10 cellular contexts compared by ENCODE assay signal in the genomic region with DNA sequence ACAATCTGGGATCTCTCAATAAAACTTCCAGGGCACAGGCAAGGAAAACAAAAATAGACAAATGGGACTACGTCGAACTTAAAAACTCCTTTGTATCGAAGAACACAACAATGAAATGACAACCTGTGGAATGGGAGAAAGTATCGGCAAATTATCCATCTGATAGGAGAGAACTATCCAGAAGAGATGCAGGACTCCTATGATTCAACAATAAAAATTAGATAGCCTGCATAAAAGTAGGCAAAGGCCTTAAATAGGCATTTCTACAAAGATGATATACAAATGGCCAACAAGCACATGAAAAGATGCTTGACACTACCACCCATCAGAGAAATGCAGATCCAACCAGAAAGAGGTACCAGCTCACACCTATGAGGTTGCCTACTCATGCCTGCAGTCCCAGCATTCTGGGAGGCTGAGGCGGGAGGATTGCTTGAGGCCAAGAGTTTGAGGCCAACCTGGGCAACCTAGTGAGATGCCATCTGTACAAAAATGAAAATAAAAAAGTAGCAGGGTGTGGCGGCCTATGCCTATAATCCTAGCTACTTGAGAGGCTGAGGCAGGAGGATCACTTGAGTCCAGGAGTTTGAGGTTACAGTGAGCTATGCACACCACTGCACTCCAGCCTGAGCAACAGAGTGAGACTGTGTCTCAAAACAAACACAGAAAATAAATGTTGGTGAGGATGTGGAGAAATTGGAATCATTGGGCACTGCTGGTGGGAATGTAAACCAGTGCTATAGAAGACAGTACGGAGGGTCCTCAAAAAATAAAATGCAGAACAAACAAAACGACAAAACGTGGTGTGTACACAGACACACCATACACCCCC. TPM values are rescaled to one million over a fixed set of nuclear protein-coding genes. Genes with fewer than 3 reads are reported as not detected.
DNase-seq lines count a peak whose midpoint lies in the region; ATAC-seq, FAIRE-seq and TF ChIP-seq lines count a peak whose summit lies in the region.
"Had no signal": no experiment of that assay in that cellular context is flagged by ENCODE, and none has a peak within 500 bp of the region (broad histone marks: within the 10 kb centered on the region; RNA-seq: fewer than 3 reads in every experiment).

No MANE protein-coding gene starts in this region.

- no peak for FAIRE-seq in GM12892 (lab: Jason Lieb, UNC)

- H3K9me3 Mint-ChIP-seq in nephron progenitor cell, result no peaks in the 10 kb centered on the region

- H3K27ac ChIP-seq in coronary artery, result peak overlapping the region; percentile 38 to 98

- peak; percentile 86 for DNase-seq in AG10803 (ENCODE audit: low read depth)
- DNase-seq in HT1080 (ENCODE audit: low read depth), result peak; percentile 45
- peak; percentile 59 for DNase-seq in coronary artery (ENCODE audit: low spot score)
- DNase-seq in nephron progenitor cell, result no peak
- no peak for DNase-seq in GM03348 (ENCODE audit: low spot score)
- DNase-seq in HUDEP-2 (lab: John Stamatoyannopoulos, UW; ENCODE audit: unreplicated experiment in 76 of 76), result no peak
- no peak for DNase-seq in GM12892 (ENCODE audit: insufficient read length)
- DNase-seq: NCI-H1105 treated with DMSO at 0.1 percent for 48 hours, NCI-H82 had no signal

- peaks cover 8% of the 10 kb centered on the region for H3K27me3 Mint-ChIP-seq in nephron progenitor cell (ENCODE audit: low read depth, poor library complexity)

- peaks cover 49% of the 10 kb centered on the region for H3K4me1 Mint-ChIP-seq in nephron progenitor cell

- H3K4me3 ChIP-seq in AG10803 (ENCODE audit: low read length) (no peak overlapping the region), coronary artery (no peak overlapping the region)

- peak overlapping the region; percentile 86 for H3K27ac Mint-ChIP-seq in nephron progenitor cell

- no peak overlapping the region for H3K4me3 Mint-ChIP-seq in nephron progenitor cell

- TF ChIP-seq CTCF in AG10803 (conservative IDR thresholded peaks at IDR 0.05; ENCODE audit: low read length) (no peak), coronary artery (IDR thresholded peaks at IDR 0.05) (no peak), nephron progenitor cell (IDR thresholded peaks at IDR 0.05) (no peak)

- ATAC-seq in GM18867 (IDR thresholded peaks at IDR 0.05; ENCODE audit: unreplicated experiment), result no peak

- peaks cover 4% of the 10 kb centered on the region for H3K36me3 Mint-ChIP-seq in nephron progenitor cell (ENCODE audit: low read depth)

- no peak for TF ChIP-seq POLR2A in GM12892 (IDR thresholded peaks at IDR 0.05; ENCODE audit: low read depth, low read length)

RNA-seq across cellular contexts. Expression of a gene that starts 21.6 kb away (rescaled TPM):
- 49.9 and 52.1 TPM in 2 replicates for total RNA-seq in HT1080 (2014; rRNA removed; shearing (Covaris generic))
- polyA plus RNA-seq in HT1080 (2015; cell fraction: cytosol; rRNA removed), result 45.5 and 47.0 TPM in 2 replicates
- polyA plus RNA-seq in HT1080 (2015; cell fraction: nucleus; rRNA removed), result 11.8 and 13.5 TPM in 2 replicates
- not detected for polyA plus RNA-seq in GM12892 (2012; ENCODE audit: missing spikeins)

Comparison
In these comparisons a context has a peak if more than half of its experiments do, and no peak if none do; other contexts are left out.
1. DNase-seq: peak in AG10803 (single experiment), HT1080 (single experiment) and coronary artery (single experiment); none in nephron progenitor cell (single experiment), GM03348 (single experiment), HUDEP-2 (0 of 76) and GM12892 (single experiment).